ENCODE assay signal across 11 cellular contexts in genomic region chr9:26812217-26812616, GRCh38.
"Had no signal": no experiment of that assay in that cellular context is flagged by ENCODE, and none has a peak within 500 bp of the region (broad histone marks: within the 10 kb centered on the region; RNA-seq: fewer than 3 reads in every experiment).

No MANE protein-coding gene starts in this region.

- H3K4me3 ChIP-seq: breast epithelium had no signal

- H3K36me3 ChIP-seq: breast epithelium, neutrophil had no signal

- DNase-seq: activated CD4-positive, alpha-beta memory T cell treated with anti-CD3 and anti-CD28 coated beads, Interleukin-2, amount 10 ng/mL, durations not matched to agents 7 days and 5 days; activated CD4-positive, alpha-beta T cell treated with anti-CD3 and anti-CD28 coated beads for 4 hours; activated CD8-positive, alpha-beta memory T cell treated with anti-CD3 and anti-CD28 coated beads, Interleukin-2, amount 50 U/mL, for 4 hours; activated naive CD8-positive, alpha-beta T cell treated with anti-CD3 and anti-CD28 coated beads for 36 hours; effector memory CD8-positive, alpha-beta T cell; foreskin melanocyte; mesendoderm; natural killer cell had no signal

- H3K27ac ChIP-seq: breast epithelium, neutrophil had no signal

- ATAC-seq: effector memory CD8-positive, alpha-beta T cell; natural killer cell; stimulated activated memory B cell treated with anti-CD40 and anti-IgM and Interleukin-4, amounts not matched to agents 10 μg/mL and 1 μg/mL and 100 μg/mL, for 72 hours had no signal

- H3K27me3 ChIP-seq: breast epithelium, neutrophil had no signal
